21 cellular contexts compared by ENCODE assay signal in genomic region chr6:118967239-118967638, GRCh38.
"Had no signal": no experiment of that assay in that cellular context is flagged by ENCODE, and none has a peak within 500 bp of the region (broad histone marks: within the 10 kb centered on the region; RNA-seq: fewer than 3 reads in every experiment).

No MANE protein-coding gene starts in this region.

- H3K27ac Mint-ChIP-seq: T-cell had no signal

- ATAC-seq: T-cell had no signal

- H3K9me2 ChIP-seq: SK-N-SH had no signal

- H3K9ac ChIP-seq: KMS-11, SK-N-SH had no signal

- H3K27ac ChIP-seq: KMS-11, RWPE1 had no signal

- H3K4me2 ChIP-seq: KMS-11, SK-N-SH had no signal

- H3K36me3 Mint-ChIP-seq: T-cell had no signal

- H3K9me3 ChIP-seq: SK-N-SH had no signal

- H3K4me3 Mint-ChIP-seq: T-cell had no signal

- H3K4me1 Mint-ChIP-seq: T-cell had no signal

- H3K9me3 Mint-ChIP-seq: T-cell had no signal

- H3K27me3 Mint-ChIP-seq: T-cell had no signal

- DNase-seq: IMR-90, Kasumi-1, NCI-H1092, NCI-H1105 treated with DMSO at 0.1 percent for 48 hours, NCI-H1417 treated with DMSO at 0.1 percent for 48 hours, NCI-H146, NCI-H1694 treated with DMSO at 0.1 percent for 48 hours, NCI-H1930, NCI-H2081, NCI-H2107, NCI-H2227 treated with DMSO at 0.1 percent for 48 hours, NCI-H510A, NCI-H524 treated with DMSO at 0.1 percent for 48 hours, NCI-H69, NCI-H774, SHP77, SK-N-SH, SW 1271, T-cell had no signal
